Comparison of ENCODE assay signal across 26 cellular contexts in genomic region chr6:83352413-83352812, GRCh38.
"Had no signal": no experiment of that assay in that cellular context is flagged by ENCODE, and none has a peak within 500 bp of the region (broad histone marks: within the 10 kb centered on the region; RNA-seq: fewer than 3 reads in every experiment).

No MANE protein-coding gene starts in this region.

- DNase-seq: activated CD4-positive, alpha-beta T cell treated with anti-CD3 and anti-CD28 coated beads for 36 hours; activated CD4-positive, CD25-positive, alpha-beta regulatory T cell; activated CD8-positive, alpha-beta T cell treated with anti-CD3 and anti-CD28 coated beads, Interleukin-2, amount 10 ng/mL, durations not matched to agents 7 days and 5 days; activated naive CD4-positive, alpha-beta T cell treated with Interleukin-2 at 50 U/mL for 16 hours; activated naive CD8-positive, alpha-beta T cell treated with anti-CD3 and anti-CD28 coated beads for 36 hours; activated T-cell treated with anti-CD3 and anti-CD28 coated beads for 4 hours; activated T-cell treated with anti-CD3 and anti-CD28 coated beads, Interleukin-2, amount 50 U/mL, for 72 hours; adrenal gland; head of caudate nucleus; hippocampal formation; kidney; left colon; naive B cell; nephron progenitor cell; right lobe of liver; stimulated activated CD4-positive, alpha-beta T cell treated with anti-CD3 and anti-CD28 coated beads, Interleukin-2, amount 100 ng/mL, for 48 hours; stimulated activated naive CD8-positive, alpha-beta T cell treated with anti-CD3 and anti-CD28 coated beads, Interleukin-15, Interleukin-2, amounts not matched to agents 100 U/mL and 50 U/mL, for 24 hours; trophoblast cell had no signal

- FAIRE-seq: endothelial cell of umbilical vein, kidney, urothelium cell line had no signal

- H3K36me3 ChIP-seq: adrenal gland, ascending aorta, esophagus muscularis mucosa, neutrophil, right lobe of liver, thoracic aorta had no signal

- H3K27me3 ChIP-seq: adrenal gland, ascending aorta, esophagus muscularis mucosa, gastroesophageal sphincter, neutrophil, right lobe of liver had no signal

- H3K27ac ChIP-seq: adrenal gland, ascending aorta, coronary artery, esophagus muscularis mucosa, gastroesophageal sphincter, neutrophil, right lobe of liver, thoracic aorta had no signal

- ATAC-seq: activated CD4-positive, alpha-beta T cell treated with anti-CD3 and anti-CD28 coated beads for 36 hours; activated CD8-positive, alpha-beta T cell treated with anti-CD3 and anti-CD28 coated beads, Interleukin-2, amount 10 ng/mL, durations not matched to agents 7 days and 5 days; activated T-cell treated with anti-CD3 and anti-CD28 coated beads, Interleukin-2, amount 50 U/mL, for 72 hours; gastroesophageal sphincter; left colon; right lobe of liver; stimulated activated naive CD8-positive, alpha-beta T cell treated with anti-CD3 and anti-CD28 coated beads, Interleukin-15, Interleukin-2, amounts not matched to agents 100 U/mL and 50 U/mL, for 24 hours had no signal

- H3K4me3 ChIP-seq: adrenal gland, ascending aorta, coronary artery, esophagus muscularis mucosa, gastroesophageal sphincter, right lobe of liver, thoracic aorta had no signal

- H3K4me1 ChIP-seq: adrenal gland, ascending aorta, esophagus muscularis mucosa, gastroesophageal sphincter, right lobe of liver had no signal
